Comparison of ENCODE assay signal across 8 cellular contexts in the genomic region with DNA sequence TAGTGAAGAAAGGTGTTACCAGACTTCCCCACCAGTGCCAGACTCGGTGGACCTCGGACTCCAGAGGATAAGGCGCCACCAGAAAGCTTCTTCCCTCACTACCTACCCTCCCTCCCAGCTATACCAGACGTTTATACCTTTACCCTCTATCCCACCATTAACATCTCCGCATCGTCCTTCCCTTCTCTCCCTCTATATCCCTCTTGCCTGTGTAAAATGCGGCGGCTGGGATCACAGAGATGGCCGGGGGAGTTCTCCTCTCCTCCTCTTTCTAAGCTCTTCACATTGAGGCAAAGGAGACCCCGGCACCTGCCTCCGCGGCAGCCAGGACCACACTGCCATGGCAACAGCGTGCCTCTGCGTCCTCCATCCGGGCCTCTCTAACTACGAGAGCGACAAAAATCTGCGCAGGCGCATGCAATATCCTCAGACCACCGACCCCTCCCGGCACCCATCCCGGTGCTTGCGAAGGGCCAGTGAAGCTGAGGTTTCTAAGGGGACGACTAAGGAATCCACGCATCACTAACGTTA. TPM values are rescaled to one million over a fixed set of nuclear protein-coding genes. Genes with fewer than 3 reads are reported as not detected.
DNase-seq lines count a peak whose midpoint lies in the region; ATAC-seq, FAIRE-seq and TF ChIP-seq lines count a peak whose summit lies in the region.

A gene (minus strand): TSS at position 394 of the 531 bp plus-strand sequence. CDS start 2,547 bp downstream, outside the sequence.

- DNase-seq in GM10248 (ENCODE audit: extremely low spot score) = peak; percentile 34
- DNase-seq in RCC 7860 (ENCODE audit: low spot score) = peak; percentile 35
- DNase-seq in activated naive CD4-positive, alpha-beta T cell treated with anti-CD3 and anti-CD28 coated beads for 36 hours = peak; percentile 80
- DNase-seq in Right ventricle myocardium inferior (ENCODE audit: missing footprints) = peak; percentile 76
- peak; percentile 92 for DNase-seq in osteocyte (ENCODE audit: extremely low spot score, unreplicated experiment)
- no peak for DNase-seq in HCEC 1CT

- H3K9me3 Mint-ChIP-seq in activated naive CD4-positive, alpha-beta T cell treated with anti-CD3 and anti-CD28 coated beads for 36 hours = no peaks in the 10 kb centered on the region
- H3K9me3 Mint-ChIP-seq in osteocyte (ENCODE audit: unreplicated experiment) = peaks cover 13% of the 10 kb centered on the region

- no peak within 1 kb of the TSS for H3K27ac Mint-ChIP-seq in activated naive CD4-positive, alpha-beta T cell treated with anti-CD3 and anti-CD28 coated beads for 36 hours
- H3K27ac Mint-ChIP-seq in osteocyte (ENCODE audit: unreplicated experiment) = peak within 1 kb of the TSS; percentile 78

- no peaks in the 10 kb centered on the region for H3K36me3 Mint-ChIP-seq in activated naive CD4-positive, alpha-beta T cell treated with anti-CD3 and anti-CD28 coated beads for 36 hours (ENCODE audit: low read depth)
- H3K36me3 Mint-ChIP-seq in osteocyte (ENCODE audit: unreplicated experiment) = no peaks in the 10 kb centered on the region

- H3K4me3 ChIP-seq in thymus (ENCODE audit: low read length) = peak within 1 kb of the TSS; percentile 40

- WGBS in thymus = 1% methylated on average over 26 of the region's 26 CpGs

- peaks cover 4% of the 10 kb centered on the region for H3K4me1 Mint-ChIP-seq in activated naive CD4-positive, alpha-beta T cell treated with anti-CD3 and anti-CD28 coated beads for 36 hours (ENCODE audit: low read depth)
- peaks cover 12% of the 10 kb centered on the region for H3K4me1 Mint-ChIP-seq in osteocyte (ENCODE audit: unreplicated experiment)

- peak; percentile 70 for ATAC-seq in HG03159 (IDR thresholded peaks at IDR 0.05; ENCODE audit: unreplicated experiment)
- peak; percentile 80 for ATAC-seq in Right ventricle myocardium inferior

- H3K27ac ChIP-seq in thymus (ENCODE audit: low read depth) = no peak within 1 kb of the TSS

- peaks cover 4% of the 10 kb centered on the region for H3K4me1 ChIP-seq in thymus (ENCODE audit: control insufficient read depth, insufficient read depth, low read length)

- FAIRE-seq in RCC 7860 (lab: Jason Lieb, UNC) = no peak

- POLR2A ChIA-PET in GM10248 (lab: Yijun Ruan, JAX) = no interaction called here

- no peaks in the 10 kb centered on the region for H3K27me3 ChIP-seq in thymus (ENCODE audit: control insufficient read depth, insufficient read depth)

- intact Hi-C loops in activated naive CD4-positive, alpha-beta T cell treated with anti-CD3 and anti-CD28 coated beads for 36 hours (cut with micrococcal nuclease) = loop anchor here (1.0 kb wide), 1 partner anchor 59 kb away; no protein-coding TSS in a partner anchor
- intact Hi-C loops in Right ventricle myocardium inferior (cut with DNase I) = no loop called here

- peaks cover 62% of the 10 kb centered on the region for H3K27me3 Mint-ChIP-seq in activated naive CD4-positive, alpha-beta T cell treated with anti-CD3 and anti-CD28 coated beads for 36 hours (ENCODE audit: low read depth)
- peaks cover 52% of the 10 kb centered on the region for H3K27me3 Mint-ChIP-seq in osteocyte (ENCODE audit: unreplicated experiment)

- peak within 1 kb of the TSS; percentile 83 for H3K4me3 Mint-ChIP-seq in activated naive CD4-positive, alpha-beta T cell treated with anti-CD3 and anti-CD28 coated beads for 36 hours
- peak within 1 kb of the TSS; percentile 97 for H3K4me3 Mint-ChIP-seq in osteocyte (ENCODE audit: unreplicated experiment)

- no peaks in the 10 kb centered on the region for H3K36me3 ChIP-seq in thymus (ENCODE audit: control insufficient read depth, insufficient read depth)

- no peaks in the 10 kb centered on the region for H3K9me3 ChIP-seq in thymus (ENCODE audit: control insufficient read depth)

- TF ChIP-seq CTCF in GM10248 (IDR thresholded peaks at IDR 0.05; ENCODE audit: control extremely low read depth, extremely low read depth, low read depth, missing control alignments) (no peak), osteocyte (IDR thresholded peaks at IDR 0.05) (no peak)

- CTCF ChIA-PET in GM10248 (lab: Yijun Ruan, JAX) = interaction anchor here (1.1 to 2.1 kb wide), 5 partner anchors 10 to 824 kb away, joined by 3 to 11 read pairs (median 4); no protein-coding TSS in a partner anchor
- CTCF ChIA-PET in activated naive CD4-positive, alpha-beta T cell treated with anti-CD3 and anti-CD28 coated beads for 36 hours (lab: Charles Lee) = interaction anchor here (0.5 to 1.4 kb wide), 4 partner anchors 10 to 987 kb away, joined by 3 to 5 read pairs (median 3); no protein-coding TSS in a partner anchor

RNA-seq across cellular contexts. Expression of the gene that starts here (rescaled TPM):
- under 1 TPM in 1 of 2 experiments, not detected in 1; 0.17 TPM for total RNA-seq in activated naive CD4-positive, alpha-beta T cell treated with anti-CD3 and anti-CD28 coated beads for 36 hours
- total RNA-seq in Right ventricle myocardium inferior = 0.65 TPM
- total RNA-seq in osteocyte = 0.54 and 0.63 TPM in 2 replicates
- polyA plus RNA-seq in thymus = 0.68 TPM

Comparison
In these comparisons a context has a peak if more than half of its experiments do, and no peak if none do; other contexts are left out.
1. Peak in DNase-seq in activated naive CD4-positive, alpha-beta T cell treated with anti-CD3 and anti-CD28 coated beads for 36 hours; RNA of the gene not detected or under 1 TPM.
2. Peak in DNase-seq and ATAC-seq in Right ventricle myocardium inferior; RNA of the gene not detected or under 1 TPM.
3. Peak in DNase-seq in osteocyte; RNA of the gene not detected or under 1 TPM.